In the genomic region with DNA sequence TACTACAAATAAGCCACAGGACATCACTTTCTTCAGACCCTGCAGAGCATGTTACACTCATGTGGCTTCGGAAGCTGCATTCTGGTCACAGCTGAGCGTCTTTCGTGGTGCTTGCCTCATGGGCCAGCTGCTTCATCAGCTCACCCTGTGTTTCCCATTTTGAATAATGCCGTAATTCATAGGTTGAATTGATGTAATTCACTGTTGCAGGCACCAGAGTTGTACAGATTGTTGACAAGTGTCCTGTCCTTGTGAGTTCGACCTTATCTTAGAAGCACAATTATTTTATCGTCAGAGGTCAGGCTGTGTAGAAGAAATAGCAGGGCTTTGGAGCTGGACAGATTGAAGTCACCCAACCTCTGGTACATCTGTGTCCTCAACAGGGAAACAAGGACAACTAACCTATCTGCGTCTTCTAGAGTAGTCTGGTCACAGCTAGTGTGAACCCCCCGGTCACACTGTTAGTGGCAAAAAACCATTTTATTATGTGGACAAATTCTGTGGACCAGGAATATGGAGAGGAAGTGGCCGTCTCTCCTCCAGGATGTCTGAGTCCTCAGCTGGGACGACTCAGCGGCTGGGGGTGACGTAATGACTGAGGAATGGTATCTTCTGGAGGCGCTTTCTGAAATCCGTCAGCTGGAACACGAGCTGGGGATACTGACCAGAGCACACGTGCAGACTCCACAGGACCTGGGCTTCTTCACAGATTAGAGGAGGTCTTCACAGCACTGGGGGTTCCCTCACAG, we compare ENCODE assay signal across 1 cellular context.
A peak's percentile ranks its signal among the peaks of the same experiment; 100 is the strongest.
TF ChIP-seq lines count a peak whose summit lies in the region.

No MANE protein-coding gene starts in this region.

TF ChIP-seq in HEK293, 187 proteins besides CTCF, POLR2A, EP300 and RAD21 (continued from another document):
- TF ChIP-seq, protein P1, sequence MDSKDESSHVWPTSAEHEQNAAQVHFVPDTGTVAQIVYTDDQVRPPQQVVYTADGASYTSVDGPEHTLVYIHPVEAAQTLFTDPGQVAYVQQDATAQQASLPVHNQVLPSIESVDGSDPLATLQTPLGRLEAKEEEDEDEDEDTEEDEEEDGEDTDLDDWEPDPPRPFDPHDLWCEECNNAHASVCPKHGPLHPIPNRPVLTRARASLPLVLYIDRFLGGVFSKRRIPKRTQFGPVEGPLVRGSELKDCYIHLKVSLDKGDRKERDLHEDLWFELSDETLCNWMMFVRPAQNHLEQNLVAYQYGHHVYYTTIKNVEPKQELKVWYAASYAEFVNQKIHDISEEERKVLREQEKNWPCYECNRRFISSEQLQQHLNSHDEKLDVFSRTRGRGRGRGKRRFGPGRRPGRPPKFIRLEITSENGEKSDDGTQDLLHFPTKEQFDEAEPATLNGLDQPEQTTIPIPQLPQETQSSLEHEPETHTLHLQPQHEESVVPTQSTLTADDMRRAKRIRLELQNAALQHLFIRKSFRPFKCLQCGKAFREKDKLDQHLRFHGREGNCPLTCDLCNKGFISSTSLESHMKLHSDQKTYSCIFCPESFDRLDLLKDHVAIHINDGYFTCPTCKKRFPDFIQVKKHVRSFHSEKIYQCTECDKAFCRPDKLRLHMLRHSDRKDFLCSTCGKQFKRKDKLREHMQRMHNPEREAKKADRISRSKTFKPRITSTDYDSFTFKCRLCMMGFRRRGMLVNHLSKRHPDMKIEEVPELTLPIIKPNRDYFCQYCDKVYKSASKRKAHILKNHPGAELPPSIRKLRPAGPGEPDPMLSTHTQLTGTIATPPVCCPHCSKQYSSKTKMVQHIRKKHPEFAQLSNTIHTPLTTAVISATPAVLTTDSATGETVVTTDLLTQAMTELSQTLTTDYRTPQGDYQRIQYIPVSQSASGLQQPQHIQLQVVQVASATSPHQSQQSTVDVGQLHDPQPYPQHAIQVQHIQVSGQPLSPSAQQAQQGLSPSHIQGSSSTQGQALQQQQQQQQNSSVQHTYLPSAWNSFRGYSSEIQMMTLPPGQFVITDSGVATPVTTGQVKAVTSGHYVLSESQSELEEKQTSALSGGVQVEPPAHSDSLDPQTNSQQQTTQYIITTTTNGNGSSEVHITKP (tag by site-specific recombination; IDR thresholded peaks at IDR 0.05) = peak; percentile 60
- TF ChIP-seq ZNF629 (tag by site-specific recombination; IDR thresholded peaks at IDR 0.05) = peak; percentile 18; the same call in 1 of the 2 replicates
